ENCODE assay signal across 8 cellular contexts in genomic region chr20:50464026-50464724, GRCh38. TPM values are rescaled to one million over a fixed set of nuclear protein-coding genes. Genes with fewer than 3 reads are reported as not detected.
DNase-seq lines count a peak whose midpoint lies in the region; ATAC-seq lines count a peak whose summit lies in the region.

No MANE protein-coding gene starts in this region.

- ATAC-seq in GM21423 (IDR thresholded peaks at IDR 0.05; ENCODE audit: unreplicated experiment) = peak; percentile 60
- no peak for ATAC-seq in GM21825 (IDR thresholded peaks at IDR 0.05; ENCODE audit: unreplicated experiment)

- DNase-seq in C1 segment of cervical spinal cord (lab: John Stamatoyannopoulos, UW) = peak in 9 of 14 donors; percentile 7 to 45 (median 21)
- DNase-seq in NCI-H226 = peak; percentile 54
- DNase-seq in activated CD4-positive, alpha-beta T cell treated with anti-CD3 and anti-CD28 coated beads for 48 hours = peak; percentile 64
- peak; percentile 34 for DNase-seq in dedifferentiated amniotic fluid mesenchymal stem cell (ENCODE audit: extremely low spot score)
- DNase-seq in lung microvascular endothelial cell (ENCODE audit: low read depth in 2 of 2) = peak; percentile 62
- DNase-seq in stimulated activated CD8-positive, alpha-beta memory T cell treated with anti-CD3 and anti-CD28 coated beads, Interleukin-4, amount 100 ng/mL, for 4 hours (ENCODE audit: low read depth in 2 of 2, low spot score in 1 of 2) = peak; percentile 16 to 24

RNA-seq across cellular contexts. Expression of gene PTPN1, which starts 46.0 kb away (rescaled TPM):
- total RNA-seq in lung microvascular endothelial cell = 21.6 and 25.6 TPM in 2 replicates
